ENCODE assay signal across 1 cellular context in genomic region chr5:179698935-179699639, GRCh38.
TF ChIP-seq lines count a peak whose summit lies in the region.

Gene CANX (plus strand): TSS chr5:179698967. CDS start chr5:179705682, 6,715 bp downstream.

TF ChIP-seq in K562, 482 proteins besides CTCF, POLR2A, EP300 and RAD21 (continued from another document and continues in another):
- TF ChIP-seq ZBTB26 (CRISPR knock-in tag; IDR thresholded peaks at IDR 0.05): 0 out of 2 replicates have a peak, but pooled peaks have one; percentile 28
- TF ChIP-seq ZNF12 (CRISPR knock-in tag; IDR thresholded peaks at IDR 0.05): 0 out of 2 replicates have a peak, but pooled peaks have one; percentile 9
- no peak for TF ChIP-seq LEF1 (IDR thresholded peaks at IDR 0.05)
- no peak for TF ChIP-seq CTBP1 (IDR thresholded peaks at IDR 0.05; ENCODE audit: borderline replicate concordance)
- TF ChIP-seq FUS (optimal IDR thresholded peaks at IDR 0.05; ENCODE audit: low read depth, low read length): no peak
- no peak for TF ChIP-seq SMC3 (conservative IDR thresholded peaks at IDR 0.05; ENCODE audit: insufficient read depth, low read depth, low read length)
- TF ChIP-seq PHF21A (IDR thresholded peaks at IDR 0.05; ENCODE audit: borderline replicate concordance, low read depth): no peak
- TF ChIP-seq ZNF699 (CRISPR knock-in tag; IDR thresholded peaks at IDR 0.05; ENCODE audit: insufficient replicate concordance): no peak
- no peak for TF ChIP-seq SAP30 (IDR thresholded peaks at IDR 0.05; ENCODE audit: borderline replicate concordance, insufficient read depth, low read depth, low read length, poor library complexity, severe bottlenecking)
- no peak for TF ChIP-seq DACH1 (IDR thresholded peaks at IDR 0.05; ENCODE audit: partially characterized antibody)
- no peak for TF ChIP-seq NRF1 (conservative IDR thresholded peaks at IDR 0.05 in 1 of 2, IDR thresholded peaks at IDR 0.05 in 1 of 2)
- peak; percentile 79 for TF ChIP-seq HBP1 (CRISPR knock-in tag; IDR thresholded peaks at IDR 0.05)
- TF ChIP-seq HES1 (IDR thresholded peaks at IDR 0.05; ENCODE audit: low read depth): no peak
- no peak for TF ChIP-seq ZNF512 (tag; IDR thresholded peaks at IDR 0.05)
- TF ChIP-seq FOXP4 (CRISPR knock-in tag; IDR thresholded peaks at IDR 0.05; ENCODE audit: borderline replicate concordance): peak; percentile 84
- TF ChIP-seq ZBTB8A (IDR thresholded peaks at IDR 0.05; ENCODE audit: partially characterized antibody): no peak
- peak; percentile 98 for TF ChIP-seq POLR2G (IDR thresholded peaks at IDR 0.05; ENCODE audit: low read depth, low read length)
- TF ChIP-seq ZNF311 (CRISPR knock-in tag; IDR thresholded peaks at IDR 0.05): no peak
- no peak for TF ChIP-seq RBM17 (IDR thresholded peaks at IDR 0.05; ENCODE audit: borderline replicate concordance, low read depth, low read length)
- no peak for TF ChIP-seq ZNF717 (CRISPR knock-in tag; IDR thresholded peaks at IDR 0.05)
- TF ChIP-seq PHF20 (IDR thresholded peaks at IDR 0.05; ENCODE audit: partially characterized antibody): peak; percentile 44
- no peak for TF ChIP-seq HNRNPUL1 (IDR thresholded peaks at IDR 0.05; ENCODE audit: low read length)
- no peak for TF ChIP-seq THRA (IDR thresholded peaks at IDR 0.05)
- TF ChIP-seq ARID2 (IDR thresholded peaks at IDR 0.05): no peak
- TF ChIP-seq POU5F1 (IDR thresholded peaks at IDR 0.05; ENCODE audit: borderline replicate concordance, low read depth, low read length, partially characterized antibody): no peak
- no peak for TF ChIP-seq CEBPG (CRISPR knock-in tag; IDR thresholded peaks at IDR 0.05)
- TF ChIP-seq CEBPG (tag; conservative IDR thresholded peaks at IDR 0.05 in 1 of 2, IDR thresholded peaks at IDR 0.05 in 1 of 2): no peak
- TF ChIP-seq POLR2H (tag; IDR thresholded peaks at IDR 0.05; ENCODE audit: low read depth): no peak
- TF ChIP-seq MTA3 (IDR thresholded peaks at IDR 0.05; ENCODE audit: borderline replicate concordance): no peak
- peak; percentile 54 for TF ChIP-seq NR2C2 (CRISPR knock-in tag; IDR thresholded peaks at IDR 0.05)
- peak; percentile 84 for TF ChIP-seq NR2C2 (tag; IDR thresholded peaks at IDR 0.05)
- TF ChIP-seq ERF (CRISPR knock-in tag; IDR thresholded peaks at IDR 0.05): peak; percentile 87; the same call in 1 of the 2 replicates
- no peak for TF ChIP-seq CHCHD3 (CRISPR knock-in tag; IDR thresholded peaks at IDR 0.05)
- no peak for TF ChIP-seq PRMT5 (CRISPR knock-in tag; IDR thresholded peaks at IDR 0.05)
- TF ChIP-seq NFATC3 (IDR thresholded peaks at IDR 0.05): no peak
- TF ChIP-seq GTF2A2 (tag; IDR thresholded peaks at IDR 0.05): no peak
- no peak for TF ChIP-seq HMBOX1 (IDR thresholded peaks at IDR 0.05)
- TF ChIP-seq GABPA (tag; conservative IDR thresholded peaks at IDR 0.05; ENCODE audit: low read depth): peak; percentile 49; the same call in 1 of the 2 replicates
- no peak for TF ChIP-seq SIX5 (IDR thresholded peaks at IDR 0.05; ENCODE audit: borderline replicate concordance in 1 of 2, insufficient read depth in 1 of 2, low read depth in 1 of 2, low read length in 2 of 2)
- no peak for TF ChIP-seq MTA1 (IDR thresholded peaks at IDR 0.05; ENCODE audit: borderline replicate concordance)
- no peak for TF ChIP-seq MXI1 (IDR thresholded peaks at IDR 0.05; ENCODE audit: low read depth, low read length)
- no peak for TF ChIP-seq SMARCB1 (IDR thresholded peaks at IDR 0.05; ENCODE audit: insufficient read length, low read depth)
- TF ChIP-seq CCAR2 (IDR thresholded peaks at IDR 0.05; ENCODE audit: low read depth, low read length): no peak
- TF ChIP-seq ZKSCAN3 (CRISPR knock-in tag; IDR thresholded peaks at IDR 0.05): no peak
- 0 out of 2 replicates have a peak, but pooled peaks have one; percentile 11 for TF ChIP-seq ZNF134 (CRISPR knock-in tag; conservative IDR thresholded peaks at IDR 0.05)
- peak; percentile 25; the same call in 1 of the 2 replicates for TF ChIP-seq PML (IDR thresholded peaks at IDR 0.05; ENCODE audit: low read length)
- TF ChIP-seq HDAC8 (tag; IDR thresholded peaks at IDR 0.05): peak; percentile 78
- TF ChIP-seq FOXM1 (IDR thresholded peaks at IDR 0.05; ENCODE audit: low read depth): no peak
- TF ChIP-seq FOXM1 (CRISPR knock-in tag; IDR thresholded peaks at IDR 0.05; ENCODE audit: low read depth): peak; percentile 91
- TF ChIP-seq JUNB (CRISPR knock-in tag; conservative IDR thresholded peaks at IDR 0.05): no peak
- no peak for TF ChIP-seq NFE2 (IDR thresholded peaks at IDR 0.05; ENCODE audit: low read depth)
- no peak for TF ChIP-seq ZNF146 (CRISPR knock-in tag; IDR thresholded peaks at IDR 0.05; ENCODE audit: unreplicated experiment)
- no peak for TF ChIP-seq CREB3 (tag; conservative IDR thresholded peaks at IDR 0.05; ENCODE audit: low read depth)
- no peak for TF ChIP-seq ZNF449 (CRISPR knock-in tag; IDR thresholded peaks at IDR 0.05)
- TF ChIP-seq RBM15 (IDR thresholded peaks at IDR 0.05; ENCODE audit: insufficient read depth, low read length): no peak
- no peak for TF ChIP-seq ZNF197 (CRISPR knock-in tag; IDR thresholded peaks at IDR 0.05; ENCODE audit: low read depth)
- peak; percentile 25 for TF ChIP-seq GTF2B (IDR thresholded peaks at IDR 0.05; ENCODE audit: extremely low read depth, insufficient read length)
- TF ChIP-seq HSF4 (CRISPR knock-in tag; IDR thresholded peaks at IDR 0.05; ENCODE audit: borderline replicate concordance): no peak
- 0 out of 2 replicates have a peak, but pooled peaks have one; percentile 57 for TF ChIP-seq RBM14 (IDR thresholded peaks at IDR 0.05; ENCODE audit: borderline replicate concordance, insufficient read depth, low read depth, low read length)
- no peak for TF ChIP-seq ZNF644 (tag; IDR thresholded peaks at IDR 0.05; ENCODE audit: low read depth)
- peak; percentile 80 for TF ChIP-seq SUPT5H (IDR thresholded peaks at IDR 0.05)
- no peak for TF ChIP-seq SMARCA4 (IDR thresholded peaks at IDR 0.05)
- TF ChIP-seq ZSCAN32 (CRISPR knock-in tag; IDR thresholded peaks at IDR 0.05): no peak
- TF ChIP-seq ZNF445 (CRISPR knock-in tag; IDR thresholded peaks at IDR 0.05; ENCODE audit: low read depth): no peak
- no peak for TF ChIP-seq ZNF133 (CRISPR knock-in tag; IDR thresholded peaks at IDR 0.05)
- TF ChIP-seq SMAD3 (CRISPR knock-in tag; conservative IDR thresholded peaks at IDR 0.05): no peak
